In the genomic region with DNA sequence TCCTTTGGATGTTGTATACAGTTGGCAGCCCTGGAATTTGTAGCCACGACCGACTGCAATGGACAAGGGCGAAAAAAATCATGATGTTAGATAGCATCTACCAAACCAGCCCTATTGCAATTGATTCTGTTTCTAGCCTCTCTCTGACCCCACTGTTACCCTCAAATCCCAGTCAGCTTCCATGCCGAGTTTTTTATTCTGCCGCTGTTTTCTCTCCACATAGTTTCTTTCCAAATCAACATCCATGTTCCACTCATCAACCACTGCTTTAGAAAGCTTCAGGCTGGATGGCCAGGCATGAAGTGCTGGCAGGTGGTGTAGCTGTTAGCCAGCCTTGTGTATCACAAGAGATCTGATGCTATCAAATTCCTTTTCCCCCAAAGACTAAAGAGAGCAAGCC, we compare ENCODE assay signal across 20 cellular contexts.
"Had no signal": no experiment of that assay in that cellular context is flagged by ENCODE, and none has a peak within 500 bp of the region (broad histone marks: within the 10 kb centered on the region; RNA-seq: fewer than 3 reads in every experiment).

No MANE protein-coding gene starts in this region.

- H3K4me1 Mint-ChIP-seq: memory B cell; natural killer cell; stimulated activated naive B cell treated with anti-CD40 and anti-IgM and Interleukin-4, amounts not matched to agents 10 μg/mL and 1 μg/mL and 100 μg/mL, for 72 hours had no signal

- H3K9ac ChIP-seq: parathyroid adenoma had no signal

- H3K4me3 Mint-ChIP-seq: effector memory CD8-positive, alpha-beta T cell; memory B cell; natural killer cell; stimulated activated naive B cell treated with anti-CD40 and anti-IgM and Interleukin-4, amounts not matched to agents 10 μg/mL and 1 μg/mL and 100 μg/mL, for 72 hours; stimulated activated naive CD8-positive, alpha-beta T cell treated with anti-CD3 and anti-CD28 coated beads, Interleukin-15, Interleukin-2, amounts not matched to agents 100 ng/mL and 50 ng/mL, for 24 hours had no signal

- H3K36me3 Mint-ChIP-seq: memory B cell; natural killer cell; stimulated activated naive B cell treated with anti-CD40 and anti-IgM and Interleukin-4, amounts not matched to agents 10 μg/mL and 1 μg/mL and 100 μg/mL, for 72 hours had no signal

- H3K4me1 ChIP-seq: parathyroid adenoma, right lobe of liver, upper lobe of left lung had no signal

- ATAC-seq: effector memory CD8-positive, alpha-beta T cell; left lobe of liver; natural killer cell; right lobe of liver; stimulated activated naive B cell treated with anti-CD40 and anti-IgM and Interleukin-4, amounts not matched to agents 10 μg/mL and 1 μg/mL and 100 μg/mL, for 72 hours had no signal

- H3K9me3 ChIP-seq: right lobe of liver, thoracic aorta, tibial nerve, upper lobe of left lung had no signal

- H3K27ac Mint-ChIP-seq: effector memory CD8-positive, alpha-beta T cell; memory B cell; natural killer cell; progenitor cell of endocrine pancreas; stimulated activated naive B cell treated with anti-CD40 and anti-IgM and Interleukin-4, amounts not matched to agents 10 μg/mL and 1 μg/mL and 100 μg/mL, for 72 hours; stimulated activated naive CD8-positive, alpha-beta T cell treated with anti-CD3 and anti-CD28 coated beads, Interleukin-15, Interleukin-2, amounts not matched to agents 100 ng/mL and 50 ng/mL, for 24 hours had no signal

- H3K9me3 Mint-ChIP-seq: memory B cell; stimulated activated naive B cell treated with anti-CD40 and anti-IgM and Interleukin-4, amounts not matched to agents 10 μg/mL and 1 μg/mL and 100 μg/mL, for 72 hours; stimulated activated naive CD8-positive, alpha-beta T cell treated with anti-CD3 and anti-CD28 coated beads, Interleukin-15, Interleukin-2, amounts not matched to agents 100 ng/mL and 50 ng/mL, for 24 hours had no signal

- H3K27me3 Mint-ChIP-seq: effector memory CD8-positive, alpha-beta T cell; stimulated activated naive CD8-positive, alpha-beta T cell treated with anti-CD3 and anti-CD28 coated beads, Interleukin-15, Interleukin-2, amounts not matched to agents 100 ng/mL and 50 ng/mL, for 24 hours had no signal

- H3K27me3 ChIP-seq: right lobe of liver, tibial nerve, upper lobe of left lung had no signal

- H3K4me3 ChIP-seq: lung, right lobe of liver, thoracic aorta, tibial nerve, upper lobe of left lung had no signal

- H3K36me3 ChIP-seq: right lobe of liver, thoracic aorta, tibial nerve, upper lobe of left lung had no signal

- H2AFZ ChIP-seq: parathyroid adenoma had no signal

- DNase-seq: cortex of kidney; effector memory CD8-positive, alpha-beta T cell; erythroblast; head of caudate nucleus; kidney; natural killer cell; right lobe of liver; small intestine; stimulated activated CD4-positive, alpha-beta T cell treated with anti-CD3 and anti-CD28 coated beads, Interleukin-15, amount 100 ng/mL, for 24 hours; stimulated activated CD4-positive, alpha-beta T cell treated with anti-CD3 and anti-CD28 coated beads, Interleukin-2, amount 100 ng/mL, for 48 hours; stimulated activated naive B cell treated with anti-CD40 and anti-IgM and Interleukin-4, amounts not matched to agents 10 μg/mL and 1 μg/mL and 100 μg/mL, for 72 hours; upper lobe of left lung had no signal

- H3K27ac ChIP-seq: parathyroid adenoma, right lobe of liver, thoracic aorta, tibial nerve, upper lobe of left lung had no signal
